Comparison of ENCODE assay signal across 21 cellular contexts in the genomic region with DNA sequence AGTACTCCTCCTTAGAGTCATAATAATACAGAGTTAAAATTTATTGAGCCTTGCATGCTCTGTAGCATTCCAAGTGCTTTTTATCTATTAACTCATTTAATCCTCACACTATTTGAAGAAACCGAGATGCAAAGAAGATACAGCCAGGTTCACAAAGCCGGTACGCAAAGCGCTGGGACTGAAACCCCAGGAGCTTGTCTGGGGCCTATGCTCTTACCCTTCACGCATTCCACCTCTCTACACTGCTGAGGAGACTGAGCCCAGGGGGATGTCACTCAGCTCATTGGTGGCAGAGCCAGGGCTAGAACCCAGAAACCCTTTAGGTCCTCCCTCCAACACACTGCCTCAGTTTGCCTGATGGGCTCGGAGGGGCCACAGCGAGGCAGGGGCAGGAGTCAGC.
"Had no signal": no experiment of that assay in that cellular context is flagged by ENCODE, and none has a peak within 500 bp of the region (broad histone marks: within the 10 kb centered on the region; RNA-seq: fewer than 3 reads in every experiment).

No MANE protein-coding gene starts in this region.

- H3K79me2 ChIP-seq: parathyroid adenoma had no signal

- H2AFZ ChIP-seq: parathyroid adenoma had no signal

- ATAC-seq: activated CD8-positive, alpha-beta memory T cell treated with anti-CD3 and anti-CD28 coated beads, Interleukin-2, amount 10 ng/mL, durations not matched to agents 7 days and 5 days; body of pancreas; stimulated activated naive B cell treated with anti-CD40 and anti-IgM and Interleukin-4, amounts not matched to agents 10 μg/mL and 1 μg/mL and 100 μg/mL, for 72 hours had no signal

- H3K4me3 Mint-ChIP-seq: activated CD8-positive, alpha-beta memory T cell treated with anti-CD3 and anti-CD28 coated beads, Interleukin-2, amount 10 ng/mL, durations not matched to agents 7 days and 5 days; activated T-cell treated with anti-CD3 and anti-CD28 coated beads, Interleukin-2, amount 50 U/mL, for 24 hours; central memory CD8-positive, alpha-beta T cell; effector memory CD8-positive, alpha-beta T cell; neural crest cell had no signal

- H3K27ac Mint-ChIP-seq: activated CD8-positive, alpha-beta memory T cell treated with anti-CD3 and anti-CD28 coated beads, Interleukin-2, amount 10 ng/mL, durations not matched to agents 7 days and 5 days; activated naive CD4-positive, alpha-beta T cell treated with anti-CD3 and anti-CD28 coated beads, Interleukin-2, amount 50 U/mL, for 72 hours; effector memory CD8-positive, alpha-beta T cell; stimulated activated naive B cell treated with anti-CD40 and anti-IgM and Interleukin-4, amounts not matched to agents 10 μg/mL and 1 μg/mL and 100 μg/mL, for 72 hours had no signal

- H3K9me3 ChIP-seq: body of pancreas, transverse colon had no signal

- FAIRE-seq: small intestine, TTC549 had no signal

- H3K9ac ChIP-seq: parathyroid adenoma had no signal

- H3K27ac ChIP-seq: parathyroid adenoma had no signal

- H3K36me3 Mint-ChIP-seq: activated CD8-positive, alpha-beta memory T cell treated with anti-CD3 and anti-CD28 coated beads, Interleukin-2, amount 10 ng/mL, durations not matched to agents 7 days and 5 days; activated naive CD4-positive, alpha-beta T cell treated with anti-CD3 and anti-CD28 coated beads, Interleukin-2, amount 50 U/mL, for 72 hours; stimulated activated naive B cell treated with anti-CD40 and anti-IgM and Interleukin-4, amounts not matched to agents 10 μg/mL and 1 μg/mL and 100 μg/mL, for 72 hours had no signal

- H3K4me3 ChIP-seq: body of pancreas, transverse colon had no signal

- H3K36me3 ChIP-seq: transverse colon had no signal

- H3K9me3 Mint-ChIP-seq: activated naive CD4-positive, alpha-beta T cell treated with anti-CD3 and anti-CD28 coated beads, Interleukin-2, amount 50 U/mL, for 72 hours; activated T-cell treated with anti-CD3 and anti-CD28 coated beads, Interleukin-2, amount 50 U/mL, for 24 hours; central memory CD8-positive, alpha-beta T cell; effector memory CD8-positive, alpha-beta T cell; neural crest cell; stimulated activated naive B cell treated with anti-CD40 and anti-IgM and Interleukin-4, amounts not matched to agents 10 μg/mL and 1 μg/mL and 100 μg/mL, for 72 hours had no signal

- DNase-seq: activated CD4-positive, alpha-beta T cell treated with anti-CD3 and anti-CD28 coated beads, Interleukin-2, amount 50 U/mL, for 4 hours; activated CD8-positive, alpha-beta memory T cell treated with anti-CD3 and anti-CD28 coated beads, Interleukin-2, amount 10 ng/mL, durations not matched to agents 7 days and 5 days; activated effector memory CD4-positive, alpha-beta T cell treated with Interleukin-2 at 50 U/mL for 16 hours; activated T-cell treated with anti-CD3 and anti-CD28 coated beads, Interleukin-2, amount 50 U/mL, for 24 hours; amniotic stem cell; body of pancreas; cortex of kidney; effector memory CD8-positive, alpha-beta T cell; erythroblast; mammary epithelial cell; retina; small intestine; stimulated activated naive B cell treated with anti-CD40 and anti-IgM and Interleukin-4, amounts not matched to agents 10 μg/mL and 1 μg/mL and 100 μg/mL, for 72 hours; substantia nigra; T-helper 2 cell; transverse colon had no signal

- H3K27me3 ChIP-seq: body of pancreas, transverse colon had no signal
